ENCODE assay signal across 6 cellular contexts in the genomic region with DNA sequence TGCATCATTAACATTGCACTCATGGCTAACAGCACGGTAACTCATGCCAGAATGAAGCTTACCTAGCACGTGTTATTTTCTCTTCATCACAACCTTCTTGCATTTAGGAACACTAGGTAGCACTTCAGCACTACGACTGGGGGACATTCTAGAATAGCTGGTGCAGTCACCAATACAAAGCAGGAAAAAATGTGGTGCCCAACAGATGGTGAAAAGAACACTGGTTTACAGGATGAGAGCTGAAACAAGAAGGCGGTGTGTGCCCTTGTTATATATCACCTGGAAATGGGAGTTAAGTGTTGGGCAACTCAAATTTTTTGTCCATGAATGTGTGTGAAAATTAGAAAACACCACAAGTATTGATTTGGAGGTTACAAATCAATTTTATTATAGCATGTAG.
"Had no signal": no experiment of that assay in that cellular context is flagged by ENCODE, and none has a peak within 500 bp of the region (broad histone marks: within the 10 kb centered on the region; RNA-seq: fewer than 3 reads in every experiment).

No MANE protein-coding gene starts in this region.

- H3K27ac Mint-ChIP-seq: IgD-negative memory B cell had no signal

- DNase-seq: IMR-90, KBM-7, KG1 had no signal

- H3K4me3 Mint-ChIP-seq: IgD-negative memory B cell had no signal

- H3K9me3 Mint-ChIP-seq: IgD-negative memory B cell had no signal

- ATAC-seq: HepG2, K562 had no signal

- H3K27me3 Mint-ChIP-seq: IgD-negative memory B cell had no signal
